Comparison of ENCODE assay signal across 1 cellular context in genomic region chr10:46096909-46097575, GRCh38.
TF ChIP-seq lines count a peak whose summit lies in the region.

No MANE protein-coding gene starts in this region.

TF ChIP-seq in GM12878, 131 proteins besides CTCF, POLR2A, EP300 and RAD21:
- TF ChIP-seq, protein P1, sequence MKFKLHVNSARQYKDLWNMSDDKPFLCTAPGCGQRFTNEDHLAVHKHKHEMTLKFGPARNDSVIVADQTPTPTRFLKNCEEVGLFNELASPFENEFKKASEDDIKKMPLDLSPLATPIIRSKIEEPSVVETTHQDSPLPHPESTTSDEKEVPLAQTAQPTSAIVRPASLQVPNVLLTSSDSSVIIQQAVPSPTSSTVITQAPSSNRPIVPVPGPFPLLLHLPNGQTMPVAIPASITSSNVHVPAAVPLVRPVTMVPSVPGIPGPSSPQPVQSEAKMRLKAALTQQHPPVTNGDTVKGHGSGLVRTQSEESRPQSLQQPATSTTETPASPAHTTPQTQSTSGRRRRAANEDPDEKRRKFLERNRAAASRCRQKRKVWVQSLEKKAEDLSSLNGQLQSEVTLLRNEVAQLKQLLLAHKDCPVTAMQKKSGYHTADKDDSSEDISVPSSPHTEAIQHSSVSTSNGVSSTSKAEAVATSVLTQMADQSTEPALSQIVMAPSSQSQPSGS (IDR thresholded peaks at IDR 0.05; ENCODE audit: low read length), result no peak
- TF ChIP-seq CEBPB (IDR thresholded peaks at IDR 0.05; ENCODE audit: borderline replicate concordance in 1 of 2, low read depth in 2 of 2, low read length in 2 of 2) (no peak), HSF1 (IDR thresholded peaks at IDR 0.05; ENCODE audit: low read depth, low read length) (no peak), IRF4 (IDR thresholded peaks at IDR 0.05; ENCODE audit: low read depth, low read length) (no peak)
